8 cellular contexts compared by ENCODE assay signal in the genomic region with DNA sequence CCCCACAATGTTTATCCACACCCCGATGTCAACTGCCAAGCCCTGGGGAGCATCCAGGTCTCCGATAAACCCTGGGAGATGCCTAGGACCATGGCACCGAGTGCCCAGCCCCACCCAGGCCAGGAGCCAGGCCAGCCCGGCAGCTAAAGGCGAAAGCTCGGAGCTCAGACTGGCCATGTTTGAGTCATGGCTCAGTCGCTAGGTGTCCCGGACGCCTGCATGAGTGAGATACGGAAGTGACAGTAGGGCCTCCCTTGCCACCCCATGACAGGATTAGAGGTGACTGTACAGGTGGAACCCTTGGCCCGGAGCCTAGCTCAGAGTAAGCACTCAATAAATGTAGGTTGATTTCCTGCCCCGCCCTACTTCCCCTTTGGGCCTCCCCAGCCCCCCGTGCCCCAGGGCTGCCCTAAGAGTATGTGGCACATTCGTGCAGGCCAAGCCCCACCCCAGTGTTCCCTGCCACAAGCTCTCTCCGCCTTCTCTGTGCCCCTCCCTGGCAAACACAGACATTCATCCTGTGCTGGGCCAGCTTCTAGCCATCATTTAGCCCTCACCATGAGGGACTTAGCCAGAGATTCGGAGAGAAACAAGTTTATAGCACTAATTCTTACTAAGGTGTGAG. TPM values are rescaled to one million over a fixed set of nuclear protein-coding genes. Genes with fewer than 3 reads are reported as not detected.
DNase-seq lines count a peak whose midpoint lies in the region; ATAC-seq and TF ChIP-seq lines count a peak whose summit lies in the region.

No MANE protein-coding gene starts in this region.

- TF ChIP-seq CTCF in OCI-LY3 (IDR thresholded peaks at IDR 0.05; ENCODE audit: low read depth, low read length) (peak; percentile 13; the same call in 1 of the 2 replicates), right atrium auricular region (IDR thresholded peaks at IDR 0.05) (no peak), type B pancreatic cell (conservative IDR thresholded peaks at IDR 0.05) (no peak)

- no peak overlapping the region for H3K4me3 Mint-ChIP-seq in activated T-helper 17 cell treated with anti-CD3 and anti-CD28 coated beads, Interleukin-2, amount 50 U/mL, for 72 hours
- no peak overlapping the region for H3K4me3 Mint-ChIP-seq in type B pancreatic cell

- H3K27ac ChIP-seq in OCI-LY3 (ENCODE audit: low read length) (peak overlapping the region; percentile 73), right atrium auricular region (peak overlapping the region; percentile 68 to 70)

- peaks cover 7% of the 10 kb centered on the region for H3K36me3 Mint-ChIP-seq in activated T-helper 17 cell treated with anti-CD3 and anti-CD28 coated beads, Interleukin-2, amount 50 U/mL, for 72 hours (ENCODE audit: low read depth)
- no peaks in the 10 kb centered on the region for H3K36me3 Mint-ChIP-seq in type B pancreatic cell

- no peaks in the 10 kb centered on the region for H3K27me3 Mint-ChIP-seq in activated T-helper 17 cell treated with anti-CD3 and anti-CD28 coated beads, Interleukin-2, amount 50 U/mL, for 72 hours
- no peaks in the 10 kb centered on the region for H3K27me3 Mint-ChIP-seq in type B pancreatic cell

- peaks cover 2% of the 10 kb centered on the region for H3K79me2 ChIP-seq in OCI-LY3 (ENCODE audit: low read length)

- no peaks in the 10 kb centered on the region for H3K9me3 Mint-ChIP-seq in activated T-helper 17 cell treated with anti-CD3 and anti-CD28 coated beads, Interleukin-2, amount 50 U/mL, for 72 hours
- no peaks in the 10 kb centered on the region for H3K9me3 Mint-ChIP-seq in type B pancreatic cell

- H3K27me3 ChIP-seq in OCI-LY3 (ENCODE audit: low read depth, low read length) (no peaks in the 10 kb centered on the region), right atrium auricular region (no peaks in the 10 kb centered on the region)

- ATAC-seq in GM18907 (IDR thresholded peaks at IDR 0.05; ENCODE audit: unreplicated experiment) (peak; percentile 51), GM19455 (IDR thresholded peaks at IDR 0.05; ENCODE audit: unreplicated experiment) (no peak)
- ATAC-seq in activated T-helper 17 cell treated with anti-CD3 and anti-CD28 coated beads, Interleukin-2, amount 50 U/mL, for 72 hours (replicated peaks), result peak; percentile 98

- DNase-seq in right atrium auricular region (ENCODE audit: low spot score) (peak; percentile 63), type B pancreatic cell (ENCODE audit: extremely low spot score, unreplicated experiment) (no peak), GM19240 (ENCODE audit: insufficient read length, low spot score) (no peak)
- DNase-seq in stimulated activated CD4-positive, alpha-beta T cell treated with anti-CD3 and anti-CD28 coated beads, TNF-alpha, amount 100 ng/mL, for 48 hours (ENCODE audit: low read depth in 3 of 3), result peak; percentile 57 to 79 (median 70)

- H3K9ac ChIP-seq in OCI-LY3 (ENCODE audit: low read length), result peak overlapping the region; percentile 69

- peaks cover 26% of the 10 kb centered on the region for H3K4me1 Mint-ChIP-seq in activated T-helper 17 cell treated with anti-CD3 and anti-CD28 coated beads, Interleukin-2, amount 50 U/mL, for 72 hours
- H3K4me1 Mint-ChIP-seq in type B pancreatic cell (ENCODE audit: unreplicated experiment), result peaks cover 31% of the 10 kb centered on the region

- no peaks in the 10 kb centered on the region for H4K20me1 ChIP-seq in OCI-LY3 (ENCODE audit: insufficient read depth, low read length)

- H3K27ac Mint-ChIP-seq in activated T-helper 17 cell treated with anti-CD3 and anti-CD28 coated beads, Interleukin-2, amount 50 U/mL, for 72 hours, result no peak overlapping the region
- no peak overlapping the region for H3K27ac Mint-ChIP-seq in type B pancreatic cell

- H2AFZ ChIP-seq in OCI-LY3 (ENCODE audit: low read depth, low read length), result peak overlapping the region; percentile 72

- H3K36me3 ChIP-seq in OCI-LY3 (replicated peaks; ENCODE audit: low read depth, low read length) (no peaks in the 10 kb centered on the region), right atrium auricular region (no peaks in the 10 kb centered on the region)

- peak overlapping the region; percentile 52 for H3K4me3 ChIP-seq in OCI-LY3 (ENCODE audit: low read length)
- no peak overlapping the region for H3K4me3 ChIP-seq in right atrium auricular region

- peak overlapping the region; percentile 76 for H3K4me2 ChIP-seq in OCI-LY3 (ENCODE audit: low read length)

- peaks cover 50% of the 10 kb centered on the region for H3K4me1 ChIP-seq in OCI-LY3 (ENCODE audit: low read length)
- peaks cover 0 to 25% of the 10 kb centered on the region in 2 donors for H3K4me1 ChIP-seq in right atrium auricular region

- H3K9me3 ChIP-seq in OCI-LY3 (ENCODE audit: insufficient read depth, low read length) (no peaks in the 10 kb centered on the region), right atrium auricular region (no peaks in the 10 kb centered on the region)

RNA-seq across cellular contexts. Expression of a gene that starts 5.8 kb away (rescaled TPM):
- 100 to 1,000 TPM; 474 to 660 TPM for total RNA-seq in activated T-helper 17 cell treated with anti-CD3 and anti-CD28 coated beads, Interleukin-2, amount 50 U/mL, for 72 hours
- 100 to 1,000 TPM; 163 to 194 TPM for total RNA-seq in right atrium auricular region
- 425 and 472 TPM in 2 replicates for total RNA-seq in type B pancreatic cell (ENCODE audit: low replicate concordance)

RNA-seq across cellular contexts. Expression of a gene that starts 41.2 kb away (rescaled TPM):
- 100 to 1,000 TPM; 140 to 212 TPM for total RNA-seq in activated T-helper 17 cell treated with anti-CD3 and anti-CD28 coated beads, Interleukin-2, amount 50 U/mL, for 72 hours
- 10 to 100 TPM; 14.2 to 29.9 TPM for total RNA-seq in right atrium auricular region
- total RNA-seq in type B pancreatic cell (ENCODE audit: low replicate concordance), result 86.9 and 98.7 TPM in 2 replicates

Comparison
In these comparisons a context has a peak if more than half of its experiments do, and no peak if none do; other contexts are left out.
1. DNase-seq: peak in right atrium auricular region (single experiment) and stimulated activated CD4-positive, alpha-beta T cell treated with anti-CD3 and anti-CD28 coated beads, TNF-alpha, amount 100 ng/mL, for 48 hours (3 of 3); none in type B pancreatic cell (single experiment) and GM19240 (single experiment).